1 cellular context compared by ENCODE assay signal in genomic region chr16:83473109-83473508, GRCh38.
TF ChIP-seq lines count a peak whose summit lies in the region.

No MANE protein-coding gene starts in this region.

TF ChIP-seq in HepG2, 621 proteins besides CTCF, POLR2A, EP300 and RAD21 (continued from another document):
- TF ChIP-seq ZEB1 (IDR thresholded peaks at IDR 0.05; ENCODE audit: insufficient replicate concordance, low read depth), result no peak
- peak; percentile 36 to 41 for TF ChIP-seq MAFK (conservative IDR thresholded peaks at IDR 0.05 in 1 of 2, IDR thresholded peaks at IDR 0.05 in 1 of 2; ENCODE audit: low read length in 2 of 2)
- TF ChIP-seq ZNF510 (CRISPR knock-in tag; IDR thresholded peaks at IDR 0.05; ENCODE audit: low read depth), result no peak
- no peak for TF ChIP-seq FOXO4 (CRISPR knock-in tag; conservative IDR thresholded peaks at IDR 0.05)
- TF ChIP-seq FOXA3 (CRISPR knock-in tag; IDR thresholded peaks at IDR 0.05), result peak; percentile 22; the same call in 1 of the 2 replicates
- no peak for TF ChIP-seq SOX13 (IDR thresholded peaks at IDR 0.05)
- no peak for TF ChIP-seq SOX13 (CRISPR knock-in tag; conservative IDR thresholded peaks at IDR 0.05 in 1 of 2, IDR thresholded peaks at IDR 0.05 in 1 of 2)
- no peak for TF ChIP-seq RAD51 (IDR thresholded peaks at IDR 0.05; ENCODE audit: borderline replicate concordance)
- TF ChIP-seq AGO1 (IDR thresholded peaks at IDR 0.05; ENCODE audit: low read depth, low read length, poor library complexity, severe bottlenecking), result no peak
- no peak for TF ChIP-seq GZF1 (CRISPR knock-in tag; IDR thresholded peaks at IDR 0.05)
- no peak for TF ChIP-seq YEATS2 (CRISPR knock-in tag; IDR thresholded peaks at IDR 0.05; ENCODE audit: borderline replicate concordance)
- no peak for TF ChIP-seq ZNF30 (CRISPR knock-in tag; IDR thresholded peaks at IDR 0.05)
- TF ChIP-seq ZNF333 (CRISPR knock-in tag; IDR thresholded peaks at IDR 0.05; ENCODE audit: borderline replicate concordance), result no peak
- TF ChIP-seq KDM4B (CRISPR knock-in tag; IDR thresholded peaks at IDR 0.05), result no peak
- no peak for TF ChIP-seq ZNF577 (CRISPR knock-in tag; IDR thresholded peaks at IDR 0.05; ENCODE audit: borderline replicate concordance, low read depth)
- no peak for TF ChIP-seq TRIM22 (IDR thresholded peaks at IDR 0.05)
- no peak for TF ChIP-seq ZNF792 (CRISPR knock-in tag; IDR thresholded peaks at IDR 0.05)
- no peak for TF ChIP-seq ZMAT3 (CRISPR knock-in tag; conservative IDR thresholded peaks at IDR 0.05)
- TF ChIP-seq ZNF720 (CRISPR knock-in tag; IDR thresholded peaks at IDR 0.05), result no peak
- TF ChIP-seq BATF2 (CRISPR knock-in tag; IDR thresholded peaks at IDR 0.05), result no peak
- TF ChIP-seq HNF1A (IDR thresholded peaks at IDR 0.05; ENCODE audit: low read depth), result no peak
- no peak for TF ChIP-seq HNF1A (CRISPR knock-in tag; IDR thresholded peaks at IDR 0.05; ENCODE audit: borderline replicate concordance)
- TF ChIP-seq RNF2 (conservative IDR thresholded peaks at IDR 0.05; ENCODE audit: low read depth), result no peak
- TF ChIP-seq MIER2 (CRISPR knock-in tag; IDR thresholded peaks at IDR 0.05), result no peak
- no peak for TF ChIP-seq ZNF367 (CRISPR knock-in tag; IDR thresholded peaks at IDR 0.05; ENCODE audit: borderline replicate concordance)
- no peak for TF ChIP-seq PTBP1 (IDR thresholded peaks at IDR 0.05; ENCODE audit: low read depth, low read length, poor library complexity, severe bottlenecking)
- TF ChIP-seq ASH2L (IDR thresholded peaks at IDR 0.05; ENCODE audit: insufficient read length, low read depth, low read length), result no peak
- TF ChIP-seq ZNF546 (CRISPR knock-in tag; conservative IDR thresholded peaks at IDR 0.05), result no peak
- no peak for TF ChIP-seq MED13 (CRISPR knock-in tag; IDR thresholded peaks at IDR 0.05)
- peak; percentile 53 for TF ChIP-seq MAFF (IDR thresholded peaks at IDR 0.05; ENCODE audit: low read depth, low read length)
